15 cellular contexts compared by ENCODE assay signal in genomic region chr11:115699733-115700132, GRCh38.
DNase-seq lines count a peak whose midpoint lies in the region; ATAC-seq, FAIRE-seq and TF ChIP-seq lines count a peak whose summit lies in the region.
"Had no signal": no experiment of that assay in that cellular context is flagged by ENCODE, and none has a peak within 500 bp of the region (broad histone marks: within the 10 kb centered on the region; RNA-seq: fewer than 3 reads in every experiment).

No MANE protein-coding gene starts in this region.

- no peaks in the 10 kb centered on the region for H3K4me1 Mint-ChIP-seq in naive thymus-derived CD8-positive, alpha-beta T cell
- H3K4me1 Mint-ChIP-seq in CD4-positive, alpha-beta T cell (ENCODE audit: low read depth) = no peaks in the 10 kb centered on the region

- peaks cover 3 to 14% of the 10 kb centered on the region in 2 donors for H3K4me1 ChIP-seq in ascending aorta
- peaks cover 6 to 36% (median 16%) of the 10 kb centered on the region in 9 donors for H3K4me1 ChIP-seq in heart right ventricle
- H3K4me1 ChIP-seq in small intestine (ENCODE audit: control insufficient read depth in 2 of 2, insufficient read depth in 1 of 2, low read depth in 1 of 2, low read length in 1 of 2) = no peaks in the 10 kb centered on the region

- H3K9me3 ChIP-seq in ascending aorta (no peaks in the 10 kb centered on the region), heart right ventricle (no peaks in the 10 kb centered on the region), small intestine (ENCODE audit: control insufficient read depth, low read depth) (no peaks in the 10 kb centered on the region)
- H3K9me3 ChIP-seq in CD4-positive, alpha-beta T cell (ENCODE audit: control insufficient read depth, low read length) = no peaks in the 10 kb centered on the region

- POLR2A ChIA-PET in BJ (lab: Charles Lee) = interaction anchor here (0.6 kb wide), 2 partner anchors 237 to 1876 kb away, joined by 3 to 16 read pairs; no protein-coding TSS in a partner anchor
- POLR2A ChIA-PET in naive thymus-derived CD8-positive, alpha-beta T cell (lab: Charles Lee) = no interaction called here
- POLR2A ChIA-PET in CD4-positive, alpha-beta T cell (lab: Charles Lee) = no interaction called here

- CTCF ChIA-PET in BJ (lab: Yijun Ruan, JAX) = interaction anchor here (0.6 kb wide), 1 partner anchor 1726 kb away, joined by 3 read pairs; no protein-coding TSS in a partner anchor
- CTCF ChIA-PET in CD4-positive, alpha-beta T cell (lab: Charles Lee) = no interaction called here

- TF ChIP-seq CTCF in BJ (IDR thresholded peaks at IDR 0.05; ENCODE audit: insufficient read depth, low read depth, low read length) (no peak), ascending aorta (IDR thresholded peaks at IDR 0.05) (no peak), heart right ventricle (IDR thresholded peaks at IDR 0.05) (no peak)
- TF ChIP-seq CTCF in CD4-positive, alpha-beta T cell (IDR thresholded peaks at IDR 0.05) = no peak

- no peak for FAIRE-seq in small intestine (lab: Jason Lieb, UNC)
- FAIRE-seq: G401.6, GM18507 had no signal

- H3K36me3 ChIP-seq in BJ (ENCODE audit: control insufficient read depth, insufficient read depth, low read length) (no peaks in the 10 kb centered on the region), ascending aorta (no peaks in the 10 kb centered on the region), heart right ventricle (no peaks in the 10 kb centered on the region), small intestine (ENCODE audit: control insufficient read depth in 2 of 2, insufficient read depth in 2 of 2, low read length in 2 of 2) (no peaks in the 10 kb centered on the region)

- DNase-seq in BJ (ENCODE audit: low read depth) (peak; percentile 53), ascending aorta (ENCODE audit: low spot score in 2 of 2) (no peak), heart right ventricle (peak in 1 of 2 donors; percentile 54), renal cortical epithelial cell (ENCODE audit: low read depth) (peak; percentile 29), small intestine (no peak)
- no peak for DNase-seq in naive thymus-derived CD8-positive, alpha-beta T cell
- DNase-seq in CD4-positive, alpha-beta T cell = no peak
- DNase-seq: activated CD4-positive, CD25-positive, alpha-beta regulatory T cell; effector CD8-positive, alpha-beta T cell; NCI-H1694 treated with DMSO at 0.1 percent for 48 hours had no signal

- no peak overlapping the region for H3K4me3 Mint-ChIP-seq in naive thymus-derived CD8-positive, alpha-beta T cell
- no peak overlapping the region for H3K4me3 Mint-ChIP-seq in CD4-positive, alpha-beta T cell

- no peak overlapping the region for H3K27ac Mint-ChIP-seq in naive thymus-derived CD8-positive, alpha-beta T cell
- H3K27ac Mint-ChIP-seq in CD4-positive, alpha-beta T cell = no peak overlapping the region

- H3K27me3 ChIP-seq in BJ (ENCODE audit: control insufficient read depth, insufficient read depth, low read length) (no peaks in the 10 kb centered on the region; the same call in 1 of the 2 replicates), ascending aorta (no peaks in the 10 kb centered on the region), heart right ventricle (no peaks in the 10 kb centered on the region), small intestine (ENCODE audit: control insufficient read depth in 2 of 2, insufficient read depth in 2 of 2, low read length in 2 of 2) (no peaks in the 10 kb centered on the region)
- no peaks in the 10 kb centered on the region for H3K27me3 ChIP-seq in CD4-positive, alpha-beta T cell (ENCODE audit: control insufficient read depth, insufficient read depth, low read length)

- H3K9me3 Mint-ChIP-seq in naive thymus-derived CD8-positive, alpha-beta T cell = peaks cover 0 to 8% (median 2%) of the 10 kb centered on the region in 9 donors
- H3K9me3 Mint-ChIP-seq in CD4-positive, alpha-beta T cell = no peaks in the 10 kb centered on the region

- H3K4me3 ChIP-seq in BJ (ENCODE audit: low read depth, low read length) = no peak overlapping the region
- no peak overlapping the region for H3K4me3 ChIP-seq in ascending aorta
- no peak overlapping the region for H3K4me3 ChIP-seq in heart right ventricle
- H3K4me3 ChIP-seq in small intestine (ENCODE audit: low read depth in 1 of 2, low read length in 2 of 2) = no peak overlapping the region

- peaks cover 2 to 20% (median 8%) of the 10 kb centered on the region in 5 donors for H3K27me3 Mint-ChIP-seq in naive thymus-derived CD8-positive, alpha-beta T cell
- H3K27me3 Mint-ChIP-seq in CD4-positive, alpha-beta T cell = no peaks in the 10 kb centered on the region

- peak overlapping the region; percentile 60 to 65 for H3K27ac ChIP-seq in ascending aorta
- H3K27ac ChIP-seq in heart right ventricle = peak overlapping the region in 9 of 10 donors; percentile 20 to 77 (median 61)
- no peak overlapping the region for H3K27ac ChIP-seq in small intestine (ENCODE audit: low read depth in 1 of 2, low read length in 1 of 2)
- H3K27ac ChIP-seq in CD4-positive, alpha-beta T cell (ENCODE audit: low read depth, low read length) = no peak overlapping the region
- H3K27ac ChIP-seq: C4-2B had no signal

- peaks cover 0 to 4% (median 0%) of the 10 kb centered on the region in 3 donors for H3K36me3 Mint-ChIP-seq in naive thymus-derived CD8-positive, alpha-beta T cell
- no peaks in the 10 kb centered on the region for H3K36me3 Mint-ChIP-seq in CD4-positive, alpha-beta T cell (ENCODE audit: low read depth)

- WGBS in heart right ventricle, 2 donors = 32 to 40% methylated on average over 3 of the region's 3 CpGs
- 56 to 88% (median 73%) methylated on average over 3 of the region's 3 CpGs for WGBS in small intestine, 3 donors

- intact Hi-C loops in ascending aorta (cut with DNase I) (loop anchor here (1.0 to 5.0 kb wide), 2 partner anchors 77 to 196 kb away; no protein-coding TSS in a partner anchor), heart right ventricle (cut with DNase I) (no loop called here)
- intact Hi-C loops in CD4-positive, alpha-beta T cell (cut with DNase I, micrococcal nuclease) = no loop called here

- ATAC-seq in heart right ventricle = peak; percentile 79 to 93 (median 89)
- ATAC-seq in HG02759 (IDR thresholded peaks at IDR 0.05; ENCODE audit: unreplicated experiment) = no peak
- ATAC-seq in naive thymus-derived CD8-positive, alpha-beta T cell = no peak
- ATAC-seq in CD4-positive, alpha-beta T cell (ENCODE audit: poor library complexity) = no peak
- ATAC-seq: left lobe of liver had no signal

Comparison
In these comparisons a context has a peak if more than half of its experiments do, and no peak if none do; other contexts are left out.
1. DNase-seq: peak in BJ (single experiment) and renal cortical epithelial cell (single experiment); none in ascending aorta (0 of 2), small intestine (single experiment), naive thymus-derived CD8-positive, alpha-beta T cell (0 of 10) and CD4-positive, alpha-beta T cell (0 of 10).
2. H3K27ac ChIP-seq: peak in ascending aorta (2 of 2) and heart right ventricle (9 of 10); none in small intestine (0 of 2) and CD4-positive, alpha-beta T cell (single experiment).
3. ATAC-seq: peak in heart right ventricle (8 of 8); none in HG02759 (single experiment), naive thymus-derived CD8-positive, alpha-beta T cell (0 of 2) and CD4-positive, alpha-beta T cell (single experiment).